2 cellular contexts compared by ENCODE assay signal in the genomic region with DNA sequence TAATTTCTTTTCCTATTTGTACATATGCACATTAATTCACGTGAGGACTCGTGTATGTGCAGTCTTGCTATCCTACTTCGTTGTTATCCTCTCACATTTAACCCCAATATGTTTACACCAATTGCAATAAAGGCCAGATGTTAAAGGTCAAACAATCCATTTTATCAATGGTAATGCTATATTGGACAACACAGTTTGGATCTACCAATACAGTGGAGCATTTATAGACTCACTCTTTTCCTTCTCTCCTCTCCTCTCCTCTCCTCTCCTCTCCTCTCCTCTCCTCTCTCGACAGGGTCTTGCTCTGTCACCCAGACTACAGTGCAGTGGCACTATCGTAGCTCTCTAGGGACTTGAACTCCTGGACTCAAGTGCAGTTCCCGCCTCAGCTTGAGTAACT.
A peak's percentile ranks its signal among the peaks of the same experiment; 100 is the strongest.
TF ChIP-seq lines count a peak whose summit lies in the region.

No MANE protein-coding gene starts in this region.

TF ChIP-seq in HepG2, 621 proteins besides CTCF, POLR2A, EP300 and RAD21:
- no peak for TF ChIP-seq ZNF883 (CRISPR knock-in tag; IDR thresholded peaks at IDR 0.05; ENCODE audit: not compliant biosample characterization)
- TF ChIP-seq HNRNPK (IDR thresholded peaks at IDR 0.05; ENCODE audit: low read depth, low read length, poor library complexity, severe bottlenecking): peak; percentile 96
- no peak for TF ChIP-seq ZNF329 (CRISPR knock-in tag; IDR thresholded peaks at IDR 0.05; ENCODE audit: low read depth)
- TF ChIP-seq ARNTL (CRISPR knock-in tag; IDR thresholded peaks at IDR 0.05): no peak
- TF ChIP-seq PCBP1 (IDR thresholded peaks at IDR 0.05; ENCODE audit: borderline replicate concordance, low read depth, low read length): 0 out of 2 replicates have a peak, but pooled peaks have one; percentile 51
- TF ChIP-seq AHDC1 (CRISPR knock-in tag; IDR thresholded peaks at IDR 0.05; ENCODE audit: borderline replicate concordance): no peak

TF ChIP-seq in H1, 55 proteins besides CTCF, POLR2A, EP300 and RAD21:
- TF ChIP-seq, protein P1, sequence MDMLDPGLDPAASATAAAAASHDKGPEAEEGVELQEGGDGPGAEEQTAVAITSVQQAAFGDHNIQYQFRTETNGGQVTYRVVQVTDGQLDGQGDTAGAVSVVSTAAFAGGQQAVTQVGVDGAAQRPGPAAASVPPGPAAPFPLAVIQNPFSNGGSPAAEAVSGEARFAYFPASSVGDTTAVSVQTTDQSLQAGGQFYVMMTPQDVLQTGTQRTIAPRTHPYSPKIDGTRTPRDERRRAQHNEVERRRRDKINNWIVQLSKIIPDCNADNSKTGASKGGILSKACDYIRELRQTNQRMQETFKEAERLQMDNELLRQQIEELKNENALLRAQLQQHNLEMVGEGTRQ (IDR thresholded peaks at IDR 0.05; ENCODE audit: low read length): no peak
- TF ChIP-seq TAF7 (optimal IDR thresholded peaks at IDR 0.05; ENCODE audit: borderline replicate concordance, low read depth, low read length): no peak
- TF ChIP-seq EZH2 (IDR thresholded peaks at IDR 0.05; ENCODE audit: low read depth, low read length, severe bottlenecking): no peak
- no peak for TF ChIP-seq HDAC2 (IDR thresholded peaks at IDR 0.05; ENCODE audit: borderline replicate concordance in 1 of 2, low read depth in 2 of 2, low read length in 2 of 2)
- TF ChIP-seq RBBP5 (IDR thresholded peaks at IDR 0.05; ENCODE audit: borderline replicate concordance, low read depth, low read length): no peak
- no peak for TF ChIP-seq NANOG (IDR thresholded peaks at IDR 0.05; ENCODE audit: insufficient read depth, low read depth, low read length, poor library complexity, severe bottlenecking)
- TF ChIP-seq NRF1 (IDR thresholded peaks at IDR 0.05; ENCODE audit: low read depth, low read length): no peak
- no peak for TF ChIP-seq ZNF274 (IDR thresholded peaks at IDR 0.05; ENCODE audit: borderline replicate concordance, extremely low read depth, low read length)
- no peak for TF ChIP-seq RFX5 (IDR thresholded peaks at IDR 0.05; ENCODE audit: borderline replicate concordance, low read depth, low read length)
- no peak for TF ChIP-seq GABPA (IDR thresholded peaks at IDR 0.05; ENCODE audit: borderline replicate concordance, insufficient read depth, low read length)
- TF ChIP-seq SIRT6 (IDR thresholded peaks at IDR 0.05; ENCODE audit: low read length): no peak
- TF ChIP-seq SRF (IDR thresholded peaks at IDR 0.05; ENCODE audit: low read depth, low read length): no peak
